10 cellular contexts compared by ENCODE assay signal in the genomic region with DNA sequence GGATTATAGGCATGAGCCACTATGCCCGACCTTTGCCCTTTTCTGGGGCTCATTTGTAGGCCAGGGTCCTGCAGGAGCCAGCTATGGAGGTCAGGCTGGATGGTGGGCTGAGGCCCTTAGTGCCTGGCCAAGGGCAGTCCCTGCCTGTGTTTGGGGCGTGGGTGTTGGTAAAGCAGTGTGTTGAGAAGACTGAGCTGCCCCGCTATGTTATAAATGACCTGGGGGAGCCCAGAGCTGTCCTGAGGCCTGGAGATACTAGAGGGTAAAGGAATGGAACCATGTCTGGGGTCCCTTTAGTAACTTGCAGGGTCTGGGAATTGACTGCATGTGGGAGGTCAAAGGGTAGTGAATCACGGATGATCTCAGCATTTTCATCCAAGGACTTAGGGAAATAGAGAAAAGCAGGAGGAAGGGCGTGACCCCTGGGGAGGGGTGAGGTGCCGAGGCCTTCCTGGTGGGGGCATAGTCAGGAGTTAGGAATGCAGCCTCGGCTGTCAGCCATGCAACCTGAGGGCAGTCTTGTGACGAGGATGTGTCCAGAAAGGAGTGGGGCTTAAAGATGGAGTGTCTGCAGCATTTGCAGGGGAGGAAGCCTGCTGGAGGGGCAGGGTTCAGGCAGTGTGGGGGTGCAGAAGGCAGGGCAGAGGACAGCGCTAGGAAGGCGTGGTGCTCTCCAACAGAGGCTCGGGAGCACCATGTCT. TPM values are rescaled to one million over a fixed set of nuclear protein-coding genes. Genes with fewer than 3 reads are reported as not detected.
DNase-seq lines count a peak whose midpoint lies in the region; ATAC-seq and TF ChIP-seq lines count a peak whose summit lies in the region.
"Had no signal": no experiment of that assay in that cellular context is flagged by ENCODE, and none has a peak within 500 bp of the region (broad histone marks: within the 10 kb centered on the region; RNA-seq: fewer than 3 reads in every experiment).

No MANE protein-coding gene starts in this region.

- H3K4me2 ChIP-seq in skeletal muscle satellite cell (ENCODE audit: low read length): peak overlapping the region; percentile 44

- TF ChIP-seq CTCF in HFF-Myc (IDR thresholded peaks at IDR 0.05; ENCODE audit: low read depth, low read length, missing control alignments) (no peak), WTC11 (IDR thresholded peaks at IDR 0.05) (no peak), fibroblast of villous mesenchyme (IDR thresholded peaks at IDR 0.05; ENCODE audit: insufficient read depth, low read depth, low read length) (no peak)

- H3K36me3 ChIP-seq in skeletal muscle satellite cell (ENCODE audit: insufficient read depth, low read length): peaks cover 80% of the 10 kb centered on the region

- H3K9ac ChIP-seq in skeletal muscle satellite cell (ENCODE audit: low read depth, low read length): peak overlapping the region; percentile 10

- peaks cover 30% of the 10 kb centered on the region for H3K4me1 ChIP-seq in skeletal muscle satellite cell (ENCODE audit: control insufficient read depth, insufficient read depth, low read length)
- H3K4me1 ChIP-seq: SJCRH30 had no signal

- no peaks in the 10 kb centered on the region for H3K27me3 Mint-ChIP-seq in WTC11 (ENCODE audit: low read depth)
- H3K27me3 Mint-ChIP-seq: activated naive CD4-positive, alpha-beta T cell treated with anti-CD3 and anti-CD28 coated beads, Interleukin-2, amount 50 U/mL, for 24 hours had no signal

- POLR2A ChIA-PET in WTC11 (lab: Charles Lee): no interaction called here

- no peak overlapping the region for H3K4me3 Mint-ChIP-seq in WTC11
- H3K4me3 Mint-ChIP-seq: activated naive CD4-positive, alpha-beta T cell treated with anti-CD3 and anti-CD28 coated beads, Interleukin-2, amount 50 U/mL, for 24 hours had no signal

- CTCF ChIA-PET in WTC11 (lab: Charles Lee): no interaction called here

- no peaks in the 10 kb centered on the region for H3K27me3 ChIP-seq in skeletal muscle satellite cell (ENCODE audit: control insufficient read depth, insufficient read depth, low read length)
- H3K27me3 ChIP-seq: SJCRH30 had no signal

- peak; percentile 85 for DNase-seq in HFF-Myc (ENCODE audit: extremely low read depth, low read depth)
- no peak for DNase-seq in WTC11 (ENCODE audit: low spot score)
- DNase-seq in fibroblast of villous mesenchyme (ENCODE audit: low read depth): peak; percentile 70
- DNase-seq in SKM-1 (lab: John Stamatoyannopoulos, UW; ENCODE audit: unreplicated experiment): no peak
- no peak for DNase-seq in foreskin melanocyte
- no peak for DNase-seq in NCI-H1417 treated with DMSO at 0.1 percent for 48 hours (lab: John Stamatoyannopoulos, UW)
- no peak for DNase-seq in NCI-H69 (lab: John Stamatoyannopoulos, UW)
- DNase-seq: SJCRH30 had no signal

- H3K9me3 ChIP-seq in skeletal muscle satellite cell (replicated peaks; ENCODE audit: low read length): no peaks in the 10 kb centered on the region
- H3K9me3 ChIP-seq: SJCRH30 had no signal

- H3K4me3 ChIP-seq in HFF-Myc (replicated peaks; ENCODE audit: low read depth, low read length): no peak overlapping the region
- no peak overlapping the region for H3K4me3 ChIP-seq in fibroblast of villous mesenchyme (ENCODE audit: low read depth, low read length)
- H3K4me3 ChIP-seq in skeletal muscle satellite cell (ENCODE audit: low read length): no peak overlapping the region
- H3K4me3 ChIP-seq: SJCRH30 had no signal

- H3K4me1 Mint-ChIP-seq in WTC11: no peaks in the 10 kb centered on the region

- H3K27ac Mint-ChIP-seq in WTC11: peak overlapping the region; percentile 88
- H3K27ac Mint-ChIP-seq: activated naive CD4-positive, alpha-beta T cell treated with anti-CD3 and anti-CD28 coated beads, Interleukin-2, amount 50 U/mL, for 24 hours had no signal

- H3K36me3 Mint-ChIP-seq in WTC11: peaks cover 53% of the 10 kb centered on the region

- H3K9me3 Mint-ChIP-seq in WTC11: no peaks in the 10 kb centered on the region
- H3K9me3 Mint-ChIP-seq: activated naive CD4-positive, alpha-beta T cell treated with anti-CD3 and anti-CD28 coated beads, Interleukin-2, amount 50 U/mL, for 24 hours had no signal

- peak; percentile 51; the same call in 1 of the 2 replicates for ATAC-seq in WTC11

TF ChIP-seq in WTC11, 78 proteins besides CTCF, POLR2A, EP300 and RAD21:
- no peak for TF ChIP-seq ZNF396 (CRISPR knock-in tag; IDR thresholded peaks at IDR 0.05; ENCODE audit: borderline replicate concordance)
- TF ChIP-seq, protein P1, sequence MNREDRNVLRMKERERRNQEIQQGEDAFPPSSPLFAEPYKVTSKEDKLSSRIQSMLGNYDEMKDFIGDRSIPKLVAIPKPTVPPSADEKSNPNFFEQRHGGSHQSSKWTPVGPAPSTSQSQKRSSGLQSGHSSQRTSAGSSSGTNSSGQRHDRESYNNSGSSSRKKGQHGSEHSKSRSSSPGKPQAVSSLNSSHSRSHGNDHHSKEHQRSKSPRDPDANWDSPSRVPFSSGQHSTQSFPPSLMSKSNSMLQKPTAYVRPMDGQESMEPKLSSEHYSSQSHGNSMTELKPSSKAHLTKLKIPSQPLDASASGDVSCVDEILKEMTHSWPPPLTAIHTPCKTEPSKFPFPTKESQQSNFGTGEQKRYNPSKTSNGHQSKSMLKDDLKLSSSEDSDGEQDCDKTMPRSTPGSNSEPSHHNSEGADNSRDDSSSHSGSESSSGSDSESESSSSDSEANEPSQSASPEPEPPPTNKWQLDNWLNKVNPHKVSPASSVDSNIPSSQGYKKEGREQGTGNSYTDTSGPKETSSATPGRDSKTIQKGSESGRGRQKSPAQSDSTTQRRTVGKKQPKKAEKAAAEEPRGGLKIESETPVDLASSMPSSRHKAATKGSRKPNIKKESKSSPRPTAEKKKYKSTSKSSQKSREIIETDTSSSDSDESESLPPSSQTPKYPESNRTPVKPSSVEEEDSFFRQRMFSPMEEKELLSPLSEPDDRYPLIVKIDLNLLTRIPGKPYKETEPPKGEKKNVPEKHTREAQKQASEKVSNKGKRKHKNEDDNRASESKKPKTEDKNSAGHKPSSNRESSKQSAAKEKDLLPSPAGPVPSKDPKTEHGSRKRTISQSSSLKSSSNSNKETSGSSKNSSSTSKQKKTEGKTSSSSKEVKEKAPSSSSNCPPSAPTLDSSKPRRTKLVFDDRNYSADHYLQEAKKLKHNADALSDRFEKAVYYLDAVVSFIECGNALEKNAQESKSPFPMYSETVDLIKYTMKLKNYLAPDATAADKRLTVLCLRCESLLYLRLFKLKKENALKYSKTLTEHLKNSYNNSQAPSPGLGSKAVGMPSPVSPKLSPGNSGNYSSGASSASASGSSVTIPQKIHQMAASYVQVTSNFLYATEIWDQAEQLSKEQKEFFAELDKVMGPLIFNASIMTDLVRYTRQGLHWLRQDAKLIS (CRISPR knock-in tag; IDR thresholded peaks at IDR 0.05; ENCODE audit: borderline replicate concordance): no peak
- no peak for TF ChIP-seq ATF3 (CRISPR knock-in tag; conservative IDR thresholded peaks at IDR 0.05)
- TF ChIP-seq, protein P2, sequence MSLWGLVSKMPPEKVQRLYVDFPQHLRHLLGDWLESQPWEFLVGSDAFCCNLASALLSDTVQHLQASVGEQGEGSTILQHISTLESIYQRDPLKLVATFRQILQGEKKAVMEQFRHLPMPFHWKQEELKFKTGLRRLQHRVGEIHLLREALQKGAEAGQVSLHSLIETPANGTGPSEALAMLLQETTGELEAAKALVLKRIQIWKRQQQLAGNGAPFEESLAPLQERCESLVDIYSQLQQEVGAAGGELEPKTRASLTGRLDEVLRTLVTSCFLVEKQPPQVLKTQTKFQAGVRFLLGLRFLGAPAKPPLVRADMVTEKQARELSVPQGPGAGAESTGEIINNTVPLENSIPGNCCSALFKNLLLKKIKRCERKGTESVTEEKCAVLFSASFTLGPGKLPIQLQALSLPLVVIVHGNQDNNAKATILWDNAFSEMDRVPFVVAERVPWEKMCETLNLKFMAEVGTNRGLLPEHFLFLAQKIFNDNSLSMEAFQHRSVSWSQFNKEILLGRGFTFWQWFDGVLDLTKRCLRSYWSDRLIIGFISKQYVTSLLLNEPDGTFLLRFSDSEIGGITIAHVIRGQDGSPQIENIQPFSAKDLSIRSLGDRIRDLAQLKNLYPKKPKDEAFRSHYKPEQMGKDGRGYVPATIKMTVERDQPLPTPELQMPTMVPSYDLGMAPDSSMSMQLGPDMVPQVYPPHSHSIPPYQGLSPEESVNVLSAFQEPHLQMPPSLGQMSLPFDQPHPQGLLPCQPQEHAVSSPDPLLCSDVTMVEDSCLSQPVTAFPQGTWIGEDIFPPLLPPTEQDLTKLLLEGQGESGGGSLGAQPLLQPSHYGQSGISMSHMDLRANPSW (CRISPR knock-in tag; conservative IDR thresholded peaks at IDR 0.05; ENCODE audit: low read depth): no peak
TF ChIP-seq in WTC11: peak in this region for 0.

RNA-seq across cellular contexts. Expression of gene TMEM248, which starts 31.5 kb away (rescaled TPM):
- 56.9 to 60.4 TPM (median 59.1 TPM) in 3 replicates for total RNA-seq in WTC11 (2021)
- total RNA-seq in fibroblast of villous mesenchyme: 78.9 and 123 TPM in 2 replicates
- total RNA-seq in skeletal muscle satellite cell (2012; rRNA removed): 76.6 and 101 TPM in 2 replicates

RNA-seq across cellular contexts. Expression of gene SBDS, which starts 42.9 kb away (rescaled TPM):
- 22.9 to 25.5 TPM (median 24.5 TPM) in 3 replicates for total RNA-seq in WTC11 (2021)
- 77.6 and 108 TPM in 2 replicates for total RNA-seq in fibroblast of villous mesenchyme
- 82.4 and 109 TPM in 2 replicates for total RNA-seq in skeletal muscle satellite cell (2012; rRNA removed)

RNA-seq across cellular contexts. Expression of gene TYW1, which starts 44.1 kb away (rescaled TPM):
- 14.9 to 15.8 TPM (median 15.3 TPM) in 3 replicates for total RNA-seq in WTC11 (2021)
- total RNA-seq in fibroblast of villous mesenchyme: 13.5 and 19.0 TPM in 2 replicates
- total RNA-seq in skeletal muscle satellite cell (2012; rRNA removed): 9.6 and 16.0 TPM in 2 replicates

Comparison
In these comparisons a context has a peak if more than half of its experiments do, and no peak if none do; other contexts are left out.
1. DNase-seq: peak in HFF-Myc (single experiment) and fibroblast of villous mesenchyme (single experiment); none in WTC11 (single experiment), SKM-1 (single experiment), foreskin melanocyte (single experiment), NCI-H1417 treated with DMSO at 0.1 percent for 48 hours (single experiment) and NCI-H69 (single experiment).